Comparison of ENCODE assay signal across 13 cellular contexts in the genomic region with DNA sequence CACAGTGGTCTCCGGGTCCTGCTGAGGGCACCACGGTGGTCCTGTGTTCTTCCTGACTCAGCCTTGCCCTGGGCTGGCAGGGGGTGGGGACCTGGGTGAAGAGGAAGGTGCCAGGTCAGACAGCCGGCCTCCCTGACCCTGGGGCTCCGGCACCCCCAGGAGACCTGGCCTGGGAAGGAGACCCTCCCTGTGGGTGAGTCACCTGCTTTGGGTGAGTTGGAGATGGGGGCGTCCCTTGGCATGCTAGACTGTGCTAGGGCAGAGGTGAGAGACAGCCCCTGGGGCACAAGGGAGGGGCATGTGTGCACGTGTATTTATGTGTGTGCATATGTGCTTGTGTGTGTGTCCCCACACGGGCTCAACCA. TPM values are rescaled to one million over a fixed set of nuclear protein-coding genes. Genes with fewer than 3 reads are reported as not detected.
DNase-seq lines count a peak whose midpoint lies in the region; ATAC-seq, FAIRE-seq and TF ChIP-seq lines count a peak whose summit lies in the region.
"Had no signal": no experiment of that assay in that cellular context is flagged by ENCODE, and none has a peak within 500 bp of the region (broad histone marks: within the 10 kb centered on the region; RNA-seq: fewer than 3 reads in every experiment).

No MANE protein-coding gene starts in this region.

- intact Hi-C loops in Caco-2 (cut with micrococcal nuclease; ENCODE audit: unreplicated experiment) (no loop called here), Panc1 (cut with micrococcal nuclease; ENCODE audit: unreplicated experiment) (no loop called here), GM12878 (cut with micrococcal nuclease; ENCODE audit: unreplicated experiment) (no loop called here)

- BruUV-seq in Caco-2 (replicated peaks; lab: Mats Ljungman, UMichigan) (no TSS peak), Panc1 (replicated peaks; lab: Mats Ljungman, UMichigan) (no TSS peak), GM12878 (replicated peaks; lab: Mats Ljungman, UMichigan) (no TSS peak)

- H3K9me3 Mint-ChIP-seq in Caco-2 (ENCODE audit: unreplicated experiment) = no peaks in the 10 kb centered on the region
- H3K9me3 Mint-ChIP-seq: neural progenitor cell had no signal

- ATAC-seq in Panc1 (peak; percentile 4), GM12878 (peak; percentile 21; the same call in 2 of the 3 replicates), HG02798 (IDR thresholded peaks at IDR 0.05; ENCODE audit: poor library complexity, unreplicated experiment) (no peak), HG02678 (IDR thresholded peaks at IDR 0.05; ENCODE audit: unreplicated experiment) (no peak), GM21576 (IDR thresholded peaks at IDR 0.05; ENCODE audit: unreplicated experiment) (no peak)
- ATAC-seq: left ventricle myocardium superior had no signal

- no peak for TF ChIP-seq EP300 in GM12878 (IDR thresholded peaks at IDR 0.05; ENCODE audit: borderline replicate concordance in 1 of 2, control insufficient read depth in 1 of 2, low read depth in 2 of 2, low read length in 2 of 2)

- in situ Hi-C loops in Panc1 (cut with HindIII; ENCODE audit: low pct_unique_long_range_greater_than_20kb, low sequenced_read_pairs) = no loop called here
- in situ Hi-C loops in GM12878 (cut with MboI) = no loop called here

- peak overlapping the region; percentile 63 for H3K27ac Mint-ChIP-seq in Caco-2 (ENCODE audit: unreplicated experiment)

- peak overlapping the region; percentile 81 for H3K27ac ChIP-seq in Panc1 (ENCODE audit: low read length)
- no peak overlapping the region for H3K27ac ChIP-seq in GM12878 (ENCODE audit: control insufficient read depth, insufficient read depth)
- H3K27ac ChIP-seq: neural progenitor cell, VCaP had no signal

- SMC1A ChIA-PET in GM12878 (lab: Charles Lee; ENCODE audit: uncharacterized antibody, unreplicated experiment) = interaction anchor here (1.4 kb wide), 1 partner anchor 26 kb away, joined by 3 read pairs; no protein-coding TSS in a partner anchor

- no peak for TF ChIP-seq CTCF in Caco-2 (IDR thresholded peaks at IDR 0.05; ENCODE audit: insufficient read depth in 1 of 2, low read depth in 1 of 2, low read length in 1 of 2, severe bottlenecking in 1 of 2, unreplicated experiment in 1 of 2)
- no peak for TF ChIP-seq CTCF in Panc1 (IDR thresholded peaks at IDR 0.05)
- no peak for TF ChIP-seq CTCF in GM12878 (IDR thresholded peaks at IDR 0.05 in 2 of 3, conservative IDR thresholded peaks at IDR 0.05 in 1 of 3; ENCODE audit: control insufficient read depth in 2 of 3, extremely low read depth in 1 of 3, insufficient read depth in 1 of 3, low read depth in 3 of 3, low read length in 3 of 3)

- H2AFZ ChIP-seq in GM12878 (ENCODE audit: control insufficient read depth, low read depth, low read length) = no peak overlapping the region
- H2AFZ ChIP-seq: neural progenitor cell had no signal

- TF ChIP-seq RAD21 in GM12878 (IDR thresholded peaks at IDR 0.05; ENCODE audit: insufficient read depth, low read depth, low read length) = no peak

- H3K36me3 ChIP-seq in Caco-2 (ENCODE audit: control insufficient read depth, insufficient read depth, low read length) (no peaks in the 10 kb centered on the region), Panc1 (ENCODE audit: control insufficient read depth, insufficient read depth, low read length) (no peaks in the 10 kb centered on the region), GM12878 (ENCODE audit: control insufficient read depth in 2 of 2, insufficient read depth in 2 of 2, low read length in 1 of 2) (no peaks in the 10 kb centered on the region), skeletal muscle satellite cell (ENCODE audit: insufficient read depth, low read length) (peaks cover 5% of the 10 kb centered on the region)
- H3K36me3 ChIP-seq: neural progenitor cell, Peyer's patch had no signal

- POLR2A ChIA-PET in Caco-2 (lab: Charles Lee) (no interaction called here), Panc1 (lab: Charles Lee) (no interaction called here), GM12878 (lab: Charles Lee) (no interaction called here)

- no peak overlapping the region for H3K9ac ChIP-seq in GM12878 (ENCODE audit: control insufficient read depth, insufficient read depth, low read length)
- peak overlapping the region; percentile 54 for H3K9ac ChIP-seq in skeletal muscle satellite cell (ENCODE audit: low read depth, low read length)
- H3K9ac ChIP-seq: neural progenitor cell had no signal

- H3K36me3 Mint-ChIP-seq in Caco-2 (ENCODE audit: insufficient read depth, unreplicated experiment) = no peaks in the 10 kb centered on the region
- H3K36me3 Mint-ChIP-seq: neural progenitor cell had no signal

- H3K4me1 ChIP-seq in Caco-2 (peaks cover 7% of the 10 kb centered on the region; the same call in 1 of the 2 replicates), Panc1 (ENCODE audit: control insufficient read depth, insufficient read depth, low read length) (peaks cover 95% of the 10 kb centered on the region), GM12878 (ENCODE audit: control insufficient read depth, insufficient read depth, low read length) (peaks cover 17% of the 10 kb centered on the region), skeletal muscle satellite cell (ENCODE audit: control insufficient read depth, insufficient read depth, low read length) (peaks cover 40% of the 10 kb centered on the region)

- WGBS in GM12878 (ENCODE audit: insufficient coverage, insufficient replicate concordance, low lambda C conversion rate, missing lambda C conversion rate) = 13% methylated on average over 5 of the region's 7 CpGs

- H3K4me3 Mint-ChIP-seq in Caco-2 (ENCODE audit: unreplicated experiment) = no peak overlapping the region
- H3K4me3 Mint-ChIP-seq: neural progenitor cell had no signal

- H3K27me3 ChIP-seq in Caco-2 (replicated peaks; ENCODE audit: control insufficient read depth, insufficient read depth, low read length) (no peaks in the 10 kb centered on the region), Panc1 (ENCODE audit: control insufficient read depth, insufficient read depth, low read length) (no peaks in the 10 kb centered on the region), GM12878 (replicated peaks in 1 of 2; ENCODE audit: control insufficient read depth in 2 of 2, insufficient read depth in 2 of 2, low read length in 1 of 2) (peaks cover 0 to 2% of the 10 kb centered on the region in 2 experiments; a peak in 1 of 4 replicates), skeletal muscle satellite cell (ENCODE audit: control insufficient read depth, insufficient read depth, low read length) (no peaks in the 10 kb centered on the region)
- H3K27me3 ChIP-seq: neural progenitor cell, Peyer's patch had no signal

- H4K20me1 ChIP-seq in GM12878 (ENCODE audit: control insufficient read depth, insufficient read depth) = no peaks in the 10 kb centered on the region

- no peaks in the 10 kb centered on the region for H3K79me2 ChIP-seq in GM12878 (ENCODE audit: control insufficient read depth, insufficient read depth, low read length)

- peaks cover 6% of the 10 kb centered on the region for H3K4me1 Mint-ChIP-seq in Caco-2 (ENCODE audit: low read depth, unreplicated experiment)

- H3K27me3 Mint-ChIP-seq in Caco-2 (ENCODE audit: insufficient read depth, unreplicated experiment) = no peaks in the 10 kb centered on the region

- H3K4me3 ChIP-seq in Caco-2 (ENCODE audit: low read depth, low read length) (no peak overlapping the region), Panc1 (ENCODE audit: low read depth in 2 of 2, low read length in 2 of 2) (no peak overlapping the region), GM12878 (no peak overlapping the region), skeletal muscle satellite cell (ENCODE audit: low read length) (no peak overlapping the region)
- H3K4me3 ChIP-seq: neural progenitor cell had no signal

- H3K4me2 ChIP-seq in GM12878 (ENCODE audit: control insufficient read depth, insufficient read depth) (peak overlapping the region; percentile 21), skeletal muscle satellite cell (ENCODE audit: low read length) (peak overlapping the region; percentile 63)
- H3K4me2 ChIP-seq: neural progenitor cell had no signal

- TF ChIP-seq POLR2A in GM12878 (IDR thresholded peaks at IDR 0.05; ENCODE audit: low read depth, low read length) = no peak

- no peak for FAIRE-seq in GM12878 (lab: Jason Lieb, UNC)

- RAD21 ChIA-PET in GM12878 (lab: Charles Lee; ENCODE audit: unreplicated experiment) = no interaction called here

- no peak for DNase-seq in Caco-2
- DNase-seq in Panc1 (ENCODE audit: low read depth, low spot score) = no peak
- DNase-seq in GM12878 (ENCODE audit: low read depth, low spot score) = no peak
- no peak for DNase-seq in HK-2 (ENCODE audit: unreplicated experiment)
- DNase-seq: left ventricle myocardium superior, NCI-H2029, Peyer's patch had no signal

- H3K9me3 ChIP-seq in Caco-2 (no peaks in the 10 kb centered on the region), Panc1 (ENCODE audit: control insufficient read depth, insufficient read depth, low read depth, low read length) (no peaks in the 10 kb centered on the region), GM12878 (replicated peaks; ENCODE audit: control insufficient read depth, insufficient read depth, low read length) (no peaks in the 10 kb centered on the region), skeletal muscle satellite cell (replicated peaks; ENCODE audit: low read length) (no peaks in the 10 kb centered on the region)
- H3K9me3 ChIP-seq: Peyer's patch had no signal

- CTCF ChIA-PET in Caco-2 (lab: Charles Lee) = no interaction called here
- CTCF ChIA-PET in Panc1 (lab: Charles Lee) = no interaction called here
- CTCF ChIA-PET in GM12878 (lab: Yijun Ruan, JAX) = no interaction called here

RNA-seq across cellular contexts. Expression of a gene that starts 23.4 kb away (rescaled TPM):
- 12.8 and 18.2 TPM in 2 replicates for total RNA-seq in Caco-2 (2022)
- 73.7 TPM for total RNA-seq in Panc1 (2021; ENCODE audit: unreplicated experiment)
- 59.2 TPM for polyA plus RNA-seq in Panc1 (2012; ENCODE audit: insufficient read length)
- total RNA-seq in GM12878 (2013; cell fraction: nucleolus; rRNA removed) = 0.96 and 1.3 TPM in 2 replicates
- total RNA-seq in GM12878 (2014; rRNA removed) = 0.90 and 1.3 TPM in 2 replicates
- total RNA-seq in GM12878 (2014; rRNA removed; fragmentation: Illumina TruSeq; extraction: Trizol) = 0.40 and 0.46 TPM in 2 replicates
- 0.74 and 1.1 TPM in 2 replicates for total RNA-seq in GM12878 (2021)
- 0.38 TPM for polyA plus RNA-seq in GM12878 (2011; ENCODE audit: low read depth)
- 0.23 and 0.43 TPM in 2 replicates for polyA plus RNA-seq in GM12878 (2011; rRNA removed)
- 0.52 and 0.63 TPM in 2 replicates for polyA plus RNA-seq in GM12878 (2011; cell fraction: cytosol; rRNA removed)
- polyA plus RNA-seq in GM12878 (2011; cell fraction: nucleus; rRNA removed) = 0.45 and 0.47 TPM in 2 replicates
- polyA plus RNA-seq in GM12878 (2012) = 1.4 and 2.6 TPM in 2 replicates
- polyA plus RNA-seq in GM12878 (2014; fragmentation: Illumina TruSeq; extraction: Trizol) = 0.46 and 2.1 TPM in 2 replicates
- under 1 TPM in 1 of 2 experiments, not detected in 1; 0.02 TPM for polyA plus RNA-seq in GM12878 (2014; fragmentation: Nextera tagmentation; extraction: Ambion mirVana)
- 0.80 and 2.0 TPM in 2 replicates for polyA plus RNA-seq in GM12878 (2014; rRNA removed)
- polyA plus RNA-seq in GM12878 (2016; fragmentation: Nextera tagmentation; extraction: Ambion mirVana) = 1 to 10 TPM; 1.2 to 1.4 TPM
- 0.37 and 0.57 TPM in 2 replicates for polyA minus RNA-seq in GM12878 (2011; rRNA and poly(A)+ RNA removed)
- polyA minus RNA-seq in GM12878 (2011; cell fraction: cytosol; rRNA and poly(A)+ RNA removed) = 0.52 and 0.53 TPM in 2 replicates
- 0.36 TPM in 1 of 2 replicates, not detected in the other for polyA minus RNA-seq in GM12878 (2011; cell fraction: nucleus; rRNA and poly(A)+ RNA removed)
- 8.6 and 11.4 TPM in 2 replicates for total RNA-seq in skeletal muscle satellite cell (2012; rRNA removed)

Comparison
In these comparisons a context has a peak if more than half of its experiments do, and no peak if none do; other contexts are left out.
1. ATAC-seq: peak in Panc1 (single experiment) and GM12878 (single experiment); none in HG02798 (single experiment), HG02678 (single experiment) and GM21576 (single experiment).